16 cellular contexts compared by ENCODE assay signal in genomic region chr20:10306440-10307358, GRCh38.
DNase-seq lines count a peak whose midpoint lies in the region; ATAC-seq, FAIRE-seq and TF ChIP-seq lines count a peak whose summit lies in the region.
"Had no signal": no experiment of that assay in that cellular context is flagged by ENCODE, and none has a peak within 500 bp of the region (broad histone marks: within the 10 kb centered on the region; RNA-seq: fewer than 3 reads in every experiment).

No MANE protein-coding gene starts in this region.

- H3K4me3 ChIP-seq in endothelial cell of umbilical vein (replicated peaks in 1 of 3; ENCODE audit: insufficient read depth in 1 of 3, low read depth in 1 of 3, low read length in 3 of 3) = no peak overlapping the region
- H3K4me3 ChIP-seq: heart right ventricle, thoracic aorta had no signal

- no peaks in the 10 kb centered on the region for H3K36me3 Mint-ChIP-seq in stimulated activated effector memory CD8-positive, alpha-beta T cell treated with anti-CD3 and anti-CD28 coated beads, Interleukin-12 subunit alpha, Interleukin-12 subunit beta, amount 100 ng/mL, for 72 hours
- H3K36me3 Mint-ChIP-seq in activated T-cell treated with anti-CD3 and anti-CD28 coated beads, Interleukin-2, amount 50 U/mL, for 4 hours (ENCODE audit: insufficient read depth) = no peaks in the 10 kb centered on the region
- H3K36me3 Mint-ChIP-seq: naive thymus-derived CD8-positive, alpha-beta T cell had no signal

- POLR2A ChIA-PET in endothelial cell of umbilical vein (lab: Charles Lee) = interaction anchor here (0.7 to 1.1 kb wide), 4 partner anchors 9 to 1483 kb away, joined by 3 to 5 read pairs (median 4); no protein-coding TSS in a partner anchor

- TSS peak; percentile 48 for BruUV-seq in endothelial cell of umbilical vein (replicated peaks; lab: Mats Ljungman, UMichigan)

- ATAC-seq in stimulated activated effector memory CD8-positive, alpha-beta T cell treated with anti-CD3 and anti-CD28 coated beads, Interleukin-12 subunit alpha, Interleukin-12 subunit beta, amount 100 ng/mL, for 72 hours = peak; percentile 49
- no peak for ATAC-seq in HG03460 (IDR thresholded peaks at IDR 0.05; ENCODE audit: unreplicated experiment)
- ATAC-seq in activated T-cell treated with anti-CD3 and anti-CD28 coated beads, Interleukin-2, amount 50 U/mL, for 4 hours = no peak
- ATAC-seq: heart right ventricle; naive thymus-derived CD8-positive, alpha-beta T cell had no signal

- peak overlapping the region; percentile 65 for H3K9ac ChIP-seq in endothelial cell of umbilical vein (replicated peaks; ENCODE audit: extremely low read depth, insufficient read depth, low read length)

- TF ChIP-seq POLR2A in endothelial cell of umbilical vein (IDR thresholded peaks at IDR 0.05; ENCODE audit: low read depth, low read length) = peak; percentile 64

- H4K20me1 ChIP-seq in endothelial cell of umbilical vein (replicated peaks; ENCODE audit: control insufficient read depth, extremely low read depth, insufficient read depth, low read length) = no peaks in the 10 kb centered on the region

- H3K4me2 ChIP-seq in endothelial cell of umbilical vein (ENCODE audit: insufficient read depth, low read length) = peak overlapping the region; percentile 62

- no peaks in the 10 kb centered on the region for H3K9me3 Mint-ChIP-seq in stimulated activated effector memory CD8-positive, alpha-beta T cell treated with anti-CD3 and anti-CD28 coated beads, Interleukin-12 subunit alpha, Interleukin-12 subunit beta, amount 100 ng/mL, for 72 hours
- no peaks in the 10 kb centered on the region for H3K9me3 Mint-ChIP-seq in activated T-cell treated with anti-CD3 and anti-CD28 coated beads, Interleukin-2, amount 50 U/mL, for 4 hours
- H3K9me3 Mint-ChIP-seq: activated CD4-positive, alpha-beta memory T cell treated with anti-CD3 and anti-CD28 coated beads, Interleukin-2, amount 10 ng/mL, durations not matched to agents 7 days and 5 days had no signal

- peak; percentile 81 for FAIRE-seq in endothelial cell of umbilical vein (lab: Jason Lieb, UNC)

- intact Hi-C loops in endothelial cell of umbilical vein (cut with micrococcal nuclease) = loop anchor here (1.0 to 5.0 kb wide), 6 partner anchors 8 to 366 kb away; partner anchors contain the start of genes JAG1 and SNAP25

- H3K36me3 ChIP-seq in endothelial cell of umbilical vein (ENCODE audit: control insufficient read depth in 2 of 2, extremely low read depth in 1 of 2, insufficient read depth in 2 of 2, low read length in 2 of 2) = no peaks in the 10 kb centered on the region
- H3K36me3 ChIP-seq: heart right ventricle, thoracic aorta had no signal

- no peak overlapping the region for H3K4me3 Mint-ChIP-seq in stimulated activated effector memory CD8-positive, alpha-beta T cell treated with anti-CD3 and anti-CD28 coated beads, Interleukin-12 subunit alpha, Interleukin-12 subunit beta, amount 100 ng/mL, for 72 hours
- no peak overlapping the region for H3K4me3 Mint-ChIP-seq in activated T-cell treated with anti-CD3 and anti-CD28 coated beads, Interleukin-2, amount 50 U/mL, for 4 hours
- H3K4me3 Mint-ChIP-seq: activated CD4-positive, alpha-beta memory T cell treated with anti-CD3 and anti-CD28 coated beads, Interleukin-2, amount 10 ng/mL, durations not matched to agents 7 days and 5 days; naive thymus-derived CD8-positive, alpha-beta T cell had no signal

- no peaks in the 10 kb centered on the region for H3K9me3 ChIP-seq in endothelial cell of umbilical vein (replicated peaks; ENCODE audit: control insufficient read depth, insufficient read depth, low read length)
- H3K9me3 ChIP-seq: heart right ventricle, thoracic aorta had no signal

- dilution Hi-C loops in endothelial cell of umbilical vein (cut with MboI; ENCODE audit: extremely low pct_ligation_motif_present, low sequenced_read_pairs) = no loop called here

- CTCF ChIA-PET in endothelial cell of umbilical vein (lab: Charles Lee) = interaction anchor here (0.6 to 1.5 kb wide), 5 partner anchors 9 to 328 kb away, joined by 4 to 14 read pairs (median 8); no protein-coding TSS in a partner anchor

- H3K4me1 ChIP-seq in endothelial cell of umbilical vein (ENCODE audit: control insufficient read depth, extremely low read depth, insufficient read depth, low read length) = peaks cover 38% of the 10 kb centered on the region

- TF ChIP-seq CTCF in endothelial cell of umbilical vein (IDR thresholded peaks at IDR 0.05; ENCODE audit: extremely low read depth in 1 of 2, insufficient read depth in 1 of 2, low read depth in 1 of 2, low read length in 2 of 2) = no peak

- H3K27ac ChIP-seq in endothelial cell of umbilical vein (ENCODE audit: insufficient read depth, low read depth, low read length) = peak overlapping the region; percentile 87
- H3K27ac ChIP-seq: 22Rv1, heart right ventricle, thoracic aorta had no signal

- peaks cover 18% of the 10 kb centered on the region for H3K27me3 Mint-ChIP-seq in activated T-cell treated with anti-CD3 and anti-CD28 coated beads, Interleukin-2, amount 50 U/mL, for 4 hours (ENCODE audit: low read depth)

- no peaks in the 10 kb centered on the region for H3K79me2 ChIP-seq in endothelial cell of umbilical vein (ENCODE audit: control insufficient read depth, insufficient read depth, low read length)

- H3K9me1 ChIP-seq in endothelial cell of umbilical vein (replicated peaks; ENCODE audit: control insufficient read depth, extremely low read depth, insufficient read depth, low read length) = no peaks in the 10 kb centered on the region

- H3K4me1 Mint-ChIP-seq in stimulated activated effector memory CD8-positive, alpha-beta T cell treated with anti-CD3 and anti-CD28 coated beads, Interleukin-12 subunit alpha, Interleukin-12 subunit beta, amount 100 ng/mL, for 72 hours = peaks cover 17% of the 10 kb centered on the region
- H3K4me1 Mint-ChIP-seq in activated T-cell treated with anti-CD3 and anti-CD28 coated beads, Interleukin-2, amount 50 U/mL, for 4 hours (ENCODE audit: low read depth) = peaks cover 18% of the 10 kb centered on the region

- in situ Hi-C loops in SK-MEL-5 (cut with HindIII; ENCODE audit: low pct_unique_long_range_greater_than_20kb, low sequenced_read_pairs) = no loop called here

- no peaks in the 10 kb centered on the region for H3K27me3 ChIP-seq in endothelial cell of umbilical vein (ENCODE audit: control insufficient read depth in 2 of 2, insufficient read depth in 2 of 2, low read length in 2 of 2)

- H3K27ac Mint-ChIP-seq in stimulated activated effector memory CD8-positive, alpha-beta T cell treated with anti-CD3 and anti-CD28 coated beads, Interleukin-12 subunit alpha, Interleukin-12 subunit beta, amount 100 ng/mL, for 72 hours = no peak overlapping the region
- H3K27ac Mint-ChIP-seq: activated CD4-positive, alpha-beta memory T cell treated with anti-CD3 and anti-CD28 coated beads, Interleukin-2, amount 10 ng/mL, durations not matched to agents 7 days and 5 days; naive thymus-derived CD8-positive, alpha-beta T cell had no signal

- H2AFZ ChIP-seq in endothelial cell of umbilical vein (ENCODE audit: low read depth, low read length) = no peak overlapping the region

- DNase-seq in NOMO-1 (lab: John Stamatoyannopoulos, UW; ENCODE audit: unreplicated experiment in 2 of 2) (peak; percentile 24 to 76), NOMO-1 treated with dmso at 0.1 percent for 144 hours (lab: John Stamatoyannopoulos, UW; ENCODE audit: unreplicated experiment) (no peak), SK-MEL-5 (ENCODE audit: low read depth, low spot score) (peak; percentile 28), endothelial cell of umbilical vein (ENCODE audit: low read depth, low spot score) (peak; percentile 68), NCI-H82 (lab: John Stamatoyannopoulos, UW) (no peak)
- DNase-seq in stimulated activated effector memory CD8-positive, alpha-beta T cell treated with anti-CD3 and anti-CD28 coated beads, Interleukin-12 subunit alpha, Interleukin-12 subunit beta, amount 100 ng/mL, for 72 hours (ENCODE audit: low spot score in 2 of 2) = no peak
- DNase-seq in activated T-cell treated with anti-CD3 and anti-CD28 coated beads, Interleukin-2, amount 50 U/mL, for 4 hours = no peak
- DNase-seq: activated CD4-positive, alpha-beta memory T cell treated with anti-CD3 and anti-CD28 coated beads, Interleukin-2, amount 10 ng/mL, durations not matched to agents 7 days and 5 days; aorta; heart right ventricle; NCI-H1105; stimulated activated CD4-positive, alpha-beta T cell treated with anti-CD3 and anti-CD28 coated beads, Interleukin-1b, Interleukin-23, amount 100 ng/mL, for 48 hours had no signal

TF ChIP-seq in endothelial cell of umbilical vein, 7 proteins besides CTCF, POLR2A, EP300 and RAD21:
- peak; percentile 78 for TF ChIP-seq FOS (IDR thresholded peaks at IDR 0.05; ENCODE audit: borderline replicate concordance, insufficient read depth, low read length)
- peak; percentile 71 for TF ChIP-seq JUN (IDR thresholded peaks at IDR 0.05; ENCODE audit: borderline replicate concordance, insufficient read depth, insufficient read length, low read depth)
- peak; percentile 93 for TF ChIP-seq GATA2 (IDR thresholded peaks at IDR 0.05; ENCODE audit: insufficient read depth, insufficient read length, low read depth, low read length)
- no peak for TF ChIP-seq MAX (IDR thresholded peaks at IDR 0.05; ENCODE audit: insufficient read depth, insufficient read length)
- TF ChIP-seq POLR2AphosphoS5 (IDR thresholded peaks at IDR 0.05; ENCODE audit: insufficient read depth, low read depth, low read length) = peak; percentile 84
- no peak for TF ChIP-seq EZH2 (IDR thresholded peaks at IDR 0.05; ENCODE audit: borderline replicate concordance, low read depth, low read length, severe bottlenecking)
- no peak for TF ChIP-seq MYC (IDR thresholded peaks at IDR 0.05; ENCODE audit: low read depth, low read length)
TF ChIP-seq in endothelial cell of umbilical vein: peak in this region for 4.

Comparison
In these comparisons a context has a peak if more than half of its experiments do, and no peak if none do; other contexts are left out.
1. DNase-seq: peak in NOMO-1 (2 of 2), SK-MEL-5 (single experiment) and endothelial cell of umbilical vein (single experiment); none in NOMO-1 treated with dmso at 0.1 percent for 144 hours (single experiment), stimulated activated effector memory CD8-positive, alpha-beta T cell treated with anti-CD3 and anti-CD28 coated beads, Interleukin-12 subunit alpha, Interleukin-12 subunit beta, amount 100 ng/mL, for 72 hours (0 of 2), NCI-H82 (single experiment) and activated T-cell treated with anti-CD3 and anti-CD28 coated beads, Interleukin-2, amount 50 U/mL, for 4 hours (single experiment).